In the genomic region with DNA sequence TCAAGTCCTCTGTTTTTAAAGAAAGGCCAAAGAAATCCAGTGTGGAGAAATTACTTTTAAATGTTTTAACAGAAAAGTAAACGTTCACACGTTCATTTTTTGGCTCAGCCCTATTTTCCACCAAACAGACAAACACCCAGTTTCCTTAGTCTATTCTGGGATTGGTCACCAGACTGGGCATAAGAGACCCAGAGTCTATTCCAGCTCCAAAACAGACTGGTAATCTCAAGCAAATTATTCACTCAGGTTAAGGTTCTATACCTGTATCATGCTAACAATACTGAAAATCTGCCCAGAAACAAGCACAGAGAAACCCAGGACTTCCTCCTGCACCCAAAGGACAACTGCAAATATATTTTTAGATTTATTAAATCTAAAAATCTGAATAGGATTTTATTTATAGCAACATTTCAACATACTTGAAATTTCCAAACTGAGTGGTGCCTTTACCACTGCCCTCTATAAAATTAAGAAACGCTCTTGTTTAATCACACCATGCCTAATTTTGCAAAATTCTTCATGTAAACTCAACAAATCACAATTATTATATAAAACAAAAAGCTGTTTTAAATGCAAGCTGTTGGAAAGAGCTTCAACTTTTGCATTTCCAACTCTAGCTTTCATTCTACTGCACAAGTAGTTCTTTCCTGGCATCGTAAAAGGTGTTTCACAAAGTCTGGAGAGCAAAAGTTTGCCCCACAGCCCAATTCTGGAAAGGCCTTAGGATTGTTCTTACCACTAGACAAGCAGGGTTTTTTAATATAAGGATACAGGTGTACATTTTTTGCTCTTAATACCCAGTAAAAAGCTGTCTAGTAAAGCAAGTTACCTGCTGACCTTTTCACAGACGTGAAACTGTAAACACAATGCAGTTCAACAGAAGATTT, we compare ENCODE assay signal across 8 cellular contexts. TPM values are rescaled to one million over a fixed set of nuclear protein-coding genes. Genes with fewer than 3 reads are reported as not detected.
DNase-seq lines count a peak whose midpoint lies in the region; ATAC-seq and TF ChIP-seq lines count a peak whose summit lies in the region.

No MANE protein-coding gene starts in this region.

- peaks cover 16% of the 10 kb centered on the region; the same call in 1 of the 2 replicates for H3K4me1 ChIP-seq in DND-41 (ENCODE audit: insufficient read depth, low read length)
- peaks cover 2% of the 10 kb centered on the region; the same call in 1 of the 2 replicates for H3K4me1 ChIP-seq in HUES48 (ENCODE audit: control insufficient read depth, insufficient read depth, low read length)

- peaks cover 65% of the 10 kb centered on the region for H4K20me1 ChIP-seq in DND-41 (ENCODE audit: insufficient read depth, low read length)
- peaks cover 4% of the 10 kb centered on the region for H4K20me1 ChIP-seq in neural cell (ENCODE audit: insufficient read depth)

- DNase-seq in DND-41, result no peak
- no peak for DNase-seq in dorsolateral prefrontal cortex
- no peak for DNase-seq in islet precursor cell
- no peak for DNase-seq in NK-92 (lab: John Stamatoyannopoulos, UW; ENCODE audit: unreplicated experiment)
- DNase-seq in GM13976 (ENCODE audit: low spot score), result no peak

- peak overlapping the region; percentile 38 for H3K27ac ChIP-seq in DND-41 (ENCODE audit: low read length)
- no peak overlapping the region for H3K27ac ChIP-seq in HUES48 (ENCODE audit: low read depth, low read length)
- peak overlapping the region in 40 of 59 donors; percentile 3 to 82 (median 48) for H3K27ac ChIP-seq in dorsolateral prefrontal cortex
- H3K27ac ChIP-seq in neural cell (ENCODE audit: low read length), result peak overlapping the region; percentile 56

- no peak for TF ChIP-seq EP300 in neural cell (conservative IDR thresholded peaks at IDR 0.05; ENCODE audit: poor library complexity, severe bottlenecking)

- ATAC-seq in DND-41 (ENCODE audit: insufficient read depth, low read depth) (no peak), GM21619 (IDR thresholded peaks at IDR 0.05; ENCODE audit: unreplicated experiment) (no peak)

- H3K27me3 ChIP-seq in DND-41 (ENCODE audit: insufficient read depth, low read length, poor library complexity) (no peaks in the 10 kb centered on the region), HUES48 (ENCODE audit: control insufficient read depth, insufficient read depth, low read length) (no peaks in the 10 kb centered on the region), dorsolateral prefrontal cortex (no peaks in the 10 kb centered on the region), neural cell (ENCODE audit: insufficient read depth, low read depth, low read length) (no peaks in the 10 kb centered on the region)

- H3K36me3 ChIP-seq in DND-41 (ENCODE audit: insufficient read depth, low read length), result no peaks in the 10 kb centered on the region
- H3K36me3 ChIP-seq in HUES48 (ENCODE audit: control insufficient read depth, insufficient read depth, low read length), result no peaks in the 10 kb centered on the region
- no peaks in the 10 kb centered on the region for H3K36me3 ChIP-seq in neural cell (ENCODE audit: insufficient read depth, low read length)

- no peaks in the 10 kb centered on the region for H3F3A ChIP-seq in neural cell (ENCODE audit: insufficient read depth, low read length, poor library complexity, severe bottlenecking)

- H3K9me2 ChIP-seq in neural cell (ENCODE audit: insufficient read depth, low read length), result no peaks in the 10 kb centered on the region

- H3K79me2 ChIP-seq in DND-41 (ENCODE audit: insufficient read depth, low read length) (peaks cover 100% of the 10 kb centered on the region), neural cell (replicated peaks; ENCODE audit: insufficient read depth, low read length) (peaks cover 90% of the 10 kb centered on the region)

- peak overlapping the region; percentile 67 for H3K4me2 ChIP-seq in DND-41 (ENCODE audit: insufficient read depth, low read length)
- H3K4me2 ChIP-seq in neural cell (ENCODE audit: low read length), result peak overlapping the region; percentile 45

- H2AFZ ChIP-seq in DND-41 (ENCODE audit: low read depth, low read length) (peak overlapping the region; percentile 75), neural cell (ENCODE audit: low read depth, low read length) (no peak overlapping the region)

- intact Hi-C loops in dorsolateral prefrontal cortex (cut with DNase I), result no loop called here

- TF ChIP-seq CTCF in DND-41 (IDR thresholded peaks at IDR 0.05; ENCODE audit: borderline replicate concordance, extremely low read depth, low read length, poor library complexity, severe bottlenecking) (no peak), dorsolateral prefrontal cortex (IDR thresholded peaks at IDR 0.05 in 54 of 56, conservative IDR thresholded peaks at IDR 0.05 in 2 of 56; ENCODE audit: low read depth in 1 of 56, partially characterized antibody in 56 of 56) (no peak), neural cell (IDR thresholded peaks at IDR 0.05; ENCODE audit: poor library complexity, severe bottlenecking) (no peak), GM13976 (IDR thresholded peaks at IDR 0.05; ENCODE audit: borderline replicate concordance, control extremely low read depth, extremely low read depth, insufficient read depth, missing control alignments) (no peak)

- H3K9ac ChIP-seq in DND-41 (ENCODE audit: low read depth, low read length) (peak overlapping the region; percentile 66), HUES48 (ENCODE audit: low read depth, low read length) (peak overlapping the region; percentile 61; the same call in 1 of the 2 replicates), neural cell (ENCODE audit: low read length) (peak overlapping the region; percentile 70)

- H3K4me3 ChIP-seq in DND-41 (ENCODE audit: low read depth in 1 of 2, low read length in 2 of 2), result peak overlapping the region; percentile 47 to 65; a peak in 3 of 4 replicates
- H3K4me3 ChIP-seq in HUES48 (ENCODE audit: low read depth, low read length), result peak overlapping the region; percentile 75
- H3K4me3 ChIP-seq in dorsolateral prefrontal cortex, result peak overlapping the region; percentile 49 to 85 (median 71)
- peak overlapping the region; percentile 73 for H3K4me3 ChIP-seq in neural cell (ENCODE audit: low read length)

- in situ Hi-C loops in GM13976 (cut with MboI; ENCODE audit: low sequenced_read_pairs, unreplicated experiment), result no loop called here

- no peak for TF ChIP-seq RAD21 in neural cell (conservative IDR thresholded peaks at IDR 0.05)

- H3K9me3 ChIP-seq in DND-41 (ENCODE audit: insufficient read depth, low read length, severe bottlenecking) (no peaks in the 10 kb centered on the region), HUES48 (ENCODE audit: control insufficient read depth, insufficient read depth, low read length) (no peaks in the 10 kb centered on the region), neural cell (ENCODE audit: low read length) (no peaks in the 10 kb centered on the region)

TF ChIP-seq in neural cell, 6 proteins besides CTCF, POLR2A, EP300 and RAD21:
- no peak for TF ChIP-seq REST (IDR thresholded peaks at IDR 0.05; ENCODE audit: borderline replicate concordance)
- no peak for TF ChIP-seq MXI1 (conservative IDR thresholded peaks at IDR 0.05; ENCODE audit: poor library complexity, severe bottlenecking)
- no peak for TF ChIP-seq POLR2AphosphoS5 (IDR thresholded peaks at IDR 0.05)
- no peak for TF ChIP-seq EZH2 (IDR thresholded peaks at IDR 0.05; ENCODE audit: borderline replicate concordance, insufficient read depth, low read length, poor library complexity, severe bottlenecking)
- TF ChIP-seq SMC3 (conservative IDR thresholded peaks at IDR 0.05; ENCODE audit: poor library complexity), result no peak
- TF ChIP-seq TAF1 (IDR thresholded peaks at IDR 0.05; ENCODE audit: low read depth), result no peak

RNA-seq across cellular contexts. Expression of gene ZNF148, which starts 18.7 kb away (rescaled TPM):
- 10 to 100 TPM; 55.2 to 94.4 (median 74.4) TPM for total RNA-seq in dorsolateral prefrontal cortex
- 16.2 and 16.9 TPM in 2 replicates for polyA plus RNA-seq in neural cell
- polyA minus RNA-seq in neural cell, result 86.7 and 95.7 TPM in 2 replicates
